Comparison of ENCODE assay signal across 1 cellular context in the genomic region with DNA sequence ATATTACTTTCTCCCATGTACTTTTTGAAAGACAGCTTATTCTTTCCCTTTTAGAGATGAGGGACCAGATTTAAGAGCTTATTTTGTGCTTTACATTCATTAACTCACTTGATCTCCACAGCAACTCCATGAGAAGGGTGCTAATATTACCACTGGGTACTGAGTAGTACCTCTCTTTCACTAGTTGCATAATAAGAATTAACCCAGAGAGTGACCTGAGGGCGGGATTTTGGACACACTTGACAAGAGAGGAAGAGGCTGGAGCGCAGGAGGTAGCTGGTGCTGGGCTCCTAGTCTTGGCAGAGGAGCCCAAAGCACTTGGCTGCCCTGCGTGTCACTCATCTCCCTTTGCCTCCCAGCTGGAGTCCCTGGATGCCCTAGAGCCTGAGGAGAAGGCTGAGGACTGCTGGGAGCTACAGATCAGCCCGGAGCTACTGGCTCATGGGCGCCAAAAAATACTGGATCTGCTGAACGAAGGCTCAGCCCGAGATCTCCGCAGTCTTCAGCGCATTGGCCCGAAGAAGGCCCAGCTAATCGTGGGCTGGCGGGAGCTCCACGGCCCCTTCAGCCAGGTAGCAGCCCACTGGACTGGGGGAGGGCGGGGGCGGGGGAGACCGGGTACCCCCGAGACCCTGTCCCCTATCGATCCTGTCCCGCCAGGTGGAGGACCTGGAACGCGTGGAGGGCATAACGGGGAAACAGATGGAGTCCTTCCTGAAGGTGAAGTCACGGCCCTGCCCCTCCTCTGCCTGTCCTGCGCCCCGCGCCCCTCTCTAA.
TF ChIP-seq lines count a peak whose summit lies in the region.

No MANE protein-coding gene starts in this region.

TF ChIP-seq in HepG2, 621 proteins besides CTCF, POLR2A, EP300 and RAD21 (continues in another document):
- TF ChIP-seq ZNF30 (CRISPR knock-in tag; IDR thresholded peaks at IDR 0.05) = 0 out of 2 replicates have a peak, but pooled peaks have one; percentile 38
- TF ChIP-seq, protein P1, sequence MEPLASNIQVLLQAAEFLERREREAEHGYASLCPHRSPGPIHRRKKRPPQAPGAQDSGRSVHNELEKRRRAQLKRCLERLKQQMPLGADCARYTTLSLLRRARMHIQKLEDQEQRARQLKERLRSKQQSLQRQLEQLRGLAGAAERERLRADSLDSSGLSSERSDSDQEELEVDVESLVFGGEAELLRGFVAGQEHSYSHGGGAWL (CRISPR knock-in tag; IDR thresholded peaks at IDR 0.05) = no peak
- TF ChIP-seq ZNF563 (CRISPR knock-in tag; IDR thresholded peaks at IDR 0.05) = peak; percentile 66; the same call in 1 of the 2 replicates
- TF ChIP-seq SSRP1 (CRISPR knock-in tag; IDR thresholded peaks at IDR 0.05) = 0 out of 2 replicates have a peak, but pooled peaks have one; percentile 94
- no peak for TF ChIP-seq MTA3 (CRISPR knock-in tag; IDR thresholded peaks at IDR 0.05)
- TF ChIP-seq, protein P2, sequence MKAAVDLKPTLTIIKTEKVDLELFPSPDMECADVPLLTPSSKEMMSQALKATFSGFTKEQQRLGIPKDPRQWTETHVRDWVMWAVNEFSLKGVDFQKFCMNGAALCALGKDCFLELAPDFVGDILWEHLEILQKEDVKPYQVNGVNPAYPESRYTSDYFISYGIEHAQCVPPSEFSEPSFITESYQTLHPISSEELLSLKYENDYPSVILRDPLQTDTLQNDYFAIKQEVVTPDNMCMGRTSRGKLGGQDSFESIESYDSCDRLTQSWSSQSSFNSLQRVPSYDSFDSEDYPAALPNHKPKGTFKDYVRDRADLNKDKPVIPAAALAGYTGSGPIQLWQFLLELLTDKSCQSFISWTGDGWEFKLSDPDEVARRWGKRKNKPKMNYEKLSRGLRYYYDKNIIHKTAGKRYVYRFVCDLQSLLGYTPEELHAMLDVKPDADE (CRISPR knock-in tag; IDR thresholded peaks at IDR 0.05) = no peak
- TF ChIP-seq ZNF160 (CRISPR knock-in tag; IDR thresholded peaks at IDR 0.05) = 0 out of 2 replicates have a peak, but pooled peaks have one; percentile 5
- TF ChIP-seq ZNF10 (CRISPR knock-in tag; IDR thresholded peaks at IDR 0.05; ENCODE audit: borderline replicate concordance, low read depth) = no peak
- TF ChIP-seq CBX5 (CRISPR knock-in tag; IDR thresholded peaks at IDR 0.05; ENCODE audit: borderline replicate concordance) = no peak
- TF ChIP-seq MIER3 (CRISPR knock-in tag; IDR thresholded peaks at IDR 0.05; ENCODE audit: borderline replicate concordance) = no peak
- no peak; the same call in 1 of the 2 replicates for TF ChIP-seq ELF1 (CRISPR knock-in tag; IDR thresholded peaks at IDR 0.05)
- no peak for TF ChIP-seq ZNF430 (CRISPR knock-in tag; IDR thresholded peaks at IDR 0.05)
- TF ChIP-seq ZNF446 (CRISPR knock-in tag; IDR thresholded peaks at IDR 0.05) = peak; percentile 82; the same call in 1 of the 2 replicates
- TF ChIP-seq, protein P3, sequence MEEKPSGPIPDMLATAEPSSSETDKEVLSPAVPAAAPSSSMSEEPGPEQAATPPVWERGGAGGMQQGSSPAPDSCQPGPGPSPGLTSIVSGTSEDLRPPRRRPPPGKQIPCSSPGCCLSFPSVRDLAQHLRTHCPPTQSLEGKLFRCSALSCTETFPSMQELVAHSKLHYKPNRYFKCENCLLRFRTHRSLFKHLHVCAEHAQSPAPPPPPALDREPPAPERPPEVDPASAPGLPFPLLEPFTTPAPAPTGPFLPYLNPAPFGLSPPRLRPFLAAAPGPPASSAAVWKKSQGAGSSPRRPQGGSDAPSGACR (CRISPR knock-in tag; IDR thresholded peaks at IDR 0.05) = peak; percentile 84
- TF ChIP-seq ZNF20 (CRISPR knock-in tag; IDR thresholded peaks at IDR 0.05) = no peak
- no peak for TF ChIP-seq ZBTB42 (CRISPR knock-in tag; IDR thresholded peaks at IDR 0.05)
- no peak for TF ChIP-seq SMARCC2 (IDR thresholded peaks at IDR 0.05)
- TF ChIP-seq, protein P4, sequence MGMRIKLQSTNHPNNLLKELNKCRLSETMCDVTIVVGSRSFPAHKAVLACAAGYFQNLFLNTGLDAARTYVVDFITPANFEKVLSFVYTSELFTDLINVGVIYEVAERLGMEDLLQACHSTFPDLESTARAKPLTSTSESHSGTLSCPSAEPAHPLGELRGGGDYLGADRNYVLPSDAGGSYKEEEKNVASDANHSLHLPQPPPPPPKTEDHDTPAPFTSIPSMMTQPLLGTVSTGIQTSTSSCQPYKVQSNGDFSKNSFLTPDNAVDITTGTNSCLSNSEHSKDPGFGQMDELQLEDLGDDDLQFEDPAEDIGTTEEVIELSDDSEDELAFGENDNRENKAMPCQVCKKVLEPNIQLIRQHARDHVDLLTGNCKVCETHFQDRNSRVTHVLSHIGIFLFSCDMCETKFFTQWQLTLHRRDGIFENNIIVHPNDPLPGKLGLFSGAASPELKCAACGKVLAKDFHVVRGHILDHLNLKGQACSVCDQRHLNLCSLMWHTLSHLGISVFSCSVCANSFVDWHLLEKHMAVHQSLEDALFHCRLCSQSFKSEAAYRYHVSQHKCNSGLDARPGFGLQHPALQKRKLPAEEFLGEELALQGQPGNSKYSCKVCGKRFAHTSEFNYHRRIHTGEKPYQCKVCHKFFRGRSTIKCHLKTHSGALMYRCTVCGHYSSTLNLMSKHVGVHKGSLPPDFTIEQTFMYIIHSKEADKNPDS (CRISPR knock-in tag; IDR thresholded peaks at IDR 0.05) = 0 out of 2 replicates have a peak, but pooled peaks have one; percentile 24
- TF ChIP-seq ONECUT2 (CRISPR knock-in tag; IDR thresholded peaks at IDR 0.05) = 0 out of 2 replicates have a peak, but pooled peaks have one; percentile 27
- peak; percentile 11; the same call in 1 of the 2 replicates for TF ChIP-seq EEA1 (CRISPR knock-in tag; IDR thresholded peaks at IDR 0.05; ENCODE audit: borderline replicate concordance)
- no peak for TF ChIP-seq KMT2B (CRISPR knock-in tag; IDR thresholded peaks at IDR 0.05)
- TF ChIP-seq, protein P5, sequence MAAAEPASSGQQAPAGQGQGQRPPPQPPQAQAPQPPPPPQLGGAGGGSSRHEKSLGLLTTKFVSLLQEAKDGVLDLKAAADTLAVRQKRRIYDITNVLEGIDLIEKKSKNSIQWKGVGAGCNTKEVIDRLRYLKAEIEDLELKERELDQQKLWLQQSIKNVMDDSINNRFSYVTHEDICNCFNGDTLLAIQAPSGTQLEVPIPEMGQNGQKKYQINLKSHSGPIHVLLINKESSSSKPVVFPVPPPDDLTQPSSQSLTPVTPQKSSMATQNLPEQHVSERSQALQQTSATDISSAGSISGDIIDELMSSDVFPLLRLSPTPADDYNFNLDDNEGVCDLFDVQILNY (CRISPR knock-in tag; conservative IDR thresholded peaks at IDR 0.05) = no peak
- TF ChIP-seq TAF15 (IDR thresholded peaks at IDR 0.05; ENCODE audit: low read depth, low read length, poor library complexity, severe bottlenecking) = peak; percentile 28
- peak; percentile 31; the same call in 1 of the 2 replicates for TF ChIP-seq CEBPG (CRISPR knock-in tag; IDR thresholded peaks at IDR 0.05)
- TF ChIP-seq, protein P6, sequence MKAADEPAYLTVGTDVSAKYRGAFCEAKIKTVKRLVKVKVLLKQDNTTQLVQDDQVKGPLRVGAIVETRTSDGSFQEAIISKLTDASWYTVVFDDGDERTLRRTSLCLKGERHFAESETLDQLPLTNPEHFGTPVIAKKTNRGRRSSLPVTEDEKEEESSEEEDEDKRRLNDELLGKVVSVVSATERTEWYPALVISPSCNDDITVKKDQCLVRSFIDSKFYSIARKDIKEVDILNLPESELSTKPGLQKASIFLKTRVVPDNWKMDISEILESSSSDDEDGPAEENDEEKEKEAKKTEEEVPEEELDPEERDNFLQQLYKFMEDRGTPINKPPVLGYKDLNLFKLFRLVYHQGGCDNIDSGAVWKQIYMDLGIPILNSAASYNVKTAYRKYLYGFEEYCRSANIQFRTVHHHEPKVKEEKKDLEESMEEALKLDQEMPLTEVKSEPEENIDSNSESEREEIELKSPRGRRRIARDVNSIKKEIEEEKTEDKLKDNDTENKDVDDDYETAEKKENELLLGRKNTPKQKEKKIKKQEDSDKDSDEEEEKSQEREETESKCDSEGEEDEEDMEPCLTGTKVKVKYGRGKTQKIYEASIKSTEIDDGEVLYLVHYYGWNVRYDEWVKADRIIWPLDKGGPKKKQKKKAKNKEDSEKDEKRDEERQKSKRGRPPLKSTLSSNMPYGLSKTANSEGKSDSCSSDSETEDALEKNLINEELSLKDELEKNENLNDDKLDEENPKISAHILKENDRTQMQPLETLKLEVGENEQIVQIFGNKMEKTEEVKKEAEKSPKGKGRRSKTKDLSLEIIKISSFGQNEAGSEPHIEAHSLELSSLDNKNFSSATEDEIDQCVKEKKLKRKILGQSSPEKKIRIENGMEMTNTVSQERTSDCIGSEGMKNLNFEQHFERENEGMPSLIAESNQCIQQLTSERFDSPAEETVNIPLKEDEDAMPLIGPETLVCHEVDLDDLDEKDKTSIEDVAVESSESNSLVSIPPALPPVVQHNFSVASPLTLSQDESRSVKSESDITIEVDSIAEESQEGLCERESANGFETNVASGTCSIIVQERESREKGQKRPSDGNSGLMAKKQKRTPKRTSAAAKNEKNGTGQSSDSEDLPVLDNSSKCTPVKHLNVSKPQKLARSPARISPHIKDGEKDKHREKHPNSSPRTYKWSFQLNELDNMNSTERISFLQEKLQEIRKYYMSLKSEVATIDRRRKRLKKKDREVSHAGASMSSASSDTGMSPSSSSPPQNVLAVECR (CRISPR knock-in tag; IDR thresholded peaks at IDR 0.05; ENCODE audit: borderline replicate concordance) = no peak
- TF ChIP-seq, protein P7, sequence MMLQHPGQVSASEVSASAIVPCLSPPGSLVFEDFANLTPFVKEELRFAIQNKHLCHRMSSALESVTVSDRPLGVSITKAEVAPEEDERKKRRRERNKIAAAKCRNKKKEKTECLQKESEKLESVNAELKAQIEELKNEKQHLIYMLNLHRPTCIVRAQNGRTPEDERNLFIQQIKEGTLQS (CRISPR knock-in tag; IDR thresholded peaks at IDR 0.05) = no peak
- no peak for TF ChIP-seq NCOA2 (CRISPR knock-in tag; IDR thresholded peaks at IDR 0.05)
- TF ChIP-seq, protein P8, sequence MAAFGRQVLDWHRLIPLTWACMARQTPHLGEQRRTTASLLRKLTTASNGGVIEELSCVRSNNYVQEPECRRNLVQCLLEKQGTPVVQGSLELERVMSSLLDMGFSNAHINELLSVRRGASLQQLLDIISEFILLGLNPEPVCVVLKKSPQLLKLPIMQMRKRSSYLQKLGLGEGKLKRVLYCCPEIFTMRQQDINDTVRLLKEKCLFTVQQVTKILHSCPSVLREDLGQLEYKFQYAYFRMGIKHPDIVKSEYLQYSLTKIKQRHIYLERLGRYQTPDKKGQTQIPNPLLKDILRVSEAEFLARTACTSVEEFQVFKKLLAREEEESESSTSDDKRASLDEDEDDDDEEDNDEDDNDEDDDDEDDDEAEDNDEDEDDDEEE (CRISPR knock-in tag; IDR thresholded peaks at IDR 0.05) = peak; percentile 80; the same call in 1 of the 2 replicates
- TF ChIP-seq, protein P9, sequence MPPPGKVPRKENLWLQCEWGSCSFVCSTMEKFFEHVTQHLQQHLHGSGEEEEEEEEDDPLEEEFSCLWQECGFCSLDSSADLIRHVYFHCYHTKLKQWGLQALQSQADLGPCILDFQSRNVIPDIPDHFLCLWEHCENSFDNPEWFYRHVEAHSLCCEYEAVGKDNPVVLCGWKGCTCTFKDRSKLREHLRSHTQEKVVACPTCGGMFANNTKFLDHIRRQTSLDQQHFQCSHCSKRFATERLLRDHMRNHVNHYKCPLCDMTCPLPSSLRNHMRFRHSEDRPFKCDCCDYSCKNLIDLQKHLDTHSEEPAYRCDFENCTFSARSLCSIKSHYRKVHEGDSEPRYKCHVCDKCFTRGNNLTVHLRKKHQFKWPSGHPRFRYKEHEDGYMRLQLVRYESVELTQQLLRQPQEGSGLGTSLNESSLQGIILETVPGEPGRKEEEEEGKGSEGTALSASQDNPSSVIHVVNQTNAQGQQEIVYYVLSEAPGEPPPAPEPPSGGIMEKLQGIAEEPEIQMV (CRISPR knock-in tag; IDR thresholded peaks at IDR 0.05; ENCODE audit: low read depth) = no peak; the same call in 1 of the 2 replicates
- TF ChIP-seq JUND (CRISPR knock-in tag; IDR thresholded peaks at IDR 0.05) = no peak
- TF ChIP-seq TARDBP (CRISPR knock-in tag; IDR thresholded peaks at IDR 0.05) = 0 out of 2 replicates have a peak, but pooled peaks have one; percentile 37
- TF ChIP-seq, protein P10, sequence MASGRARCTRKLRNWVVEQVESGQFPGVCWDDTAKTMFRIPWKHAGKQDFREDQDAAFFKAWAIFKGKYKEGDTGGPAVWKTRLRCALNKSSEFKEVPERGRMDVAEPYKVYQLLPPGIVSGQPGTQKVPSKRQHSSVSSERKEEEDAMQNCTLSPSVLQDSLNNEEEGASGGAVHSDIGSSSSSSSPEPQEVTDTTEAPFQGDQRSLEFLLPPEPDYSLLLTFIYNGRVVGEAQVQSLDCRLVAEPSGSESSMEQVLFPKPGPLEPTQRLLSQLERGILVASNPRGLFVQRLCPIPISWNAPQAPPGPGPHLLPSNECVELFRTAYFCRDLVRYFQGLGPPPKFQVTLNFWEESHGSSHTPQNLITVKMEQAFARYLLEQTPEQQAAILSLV (CRISPR knock-in tag; IDR thresholded peaks at IDR 0.05; ENCODE audit: borderline replicate concordance) = peak; percentile 30; the same call in 1 of the 2 replicates
- no peak for TF ChIP-seq MAZ (IDR thresholded peaks at IDR 0.05; ENCODE audit: borderline replicate concordance, low read depth, low read length)
- TF ChIP-seq MAZ (CRISPR knock-in tag; IDR thresholded peaks at IDR 0.05; ENCODE audit: low read depth) = no peak
- TF ChIP-seq ZNF33A (CRISPR knock-in tag; IDR thresholded peaks at IDR 0.05; ENCODE audit: borderline replicate concordance) = 0 out of 2 replicates have a peak, but pooled peaks have one; percentile 14
- TF ChIP-seq PCBP1 (IDR thresholded peaks at IDR 0.05; ENCODE audit: borderline replicate concordance, low read depth, low read length) = peak; percentile 67; the same call in 1 of the 2 replicates
- no peak for TF ChIP-seq ZBTB7B (CRISPR knock-in tag; IDR thresholded peaks at IDR 0.05)
- no peak for TF ChIP-seq SP140L (CRISPR knock-in tag; IDR thresholded peaks at IDR 0.05; ENCODE audit: borderline replicate concordance)
- TF ChIP-seq, protein P11, sequence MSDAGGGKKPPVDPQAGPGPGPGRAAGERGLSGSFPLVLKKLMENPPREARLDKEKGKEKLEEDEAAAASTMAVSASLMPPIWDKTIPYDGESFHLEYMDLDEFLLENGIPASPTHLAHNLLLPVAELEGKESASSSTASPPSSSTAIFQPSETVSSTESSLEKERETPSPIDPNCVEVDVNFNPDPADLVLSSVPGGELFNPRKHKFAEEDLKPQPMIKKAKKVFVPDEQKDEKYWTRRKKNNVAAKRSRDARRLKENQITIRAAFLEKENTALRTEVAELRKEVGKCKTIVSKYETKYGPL (CRISPR knock-in tag; IDR thresholded peaks at IDR 0.05) = peak; percentile 56; the same call in 1 of the 2 replicates
- no peak for TF ChIP-seq NR2C2 (CRISPR knock-in tag; IDR thresholded peaks at IDR 0.05; ENCODE audit: borderline replicate concordance)
- TF ChIP-seq, protein P12, sequence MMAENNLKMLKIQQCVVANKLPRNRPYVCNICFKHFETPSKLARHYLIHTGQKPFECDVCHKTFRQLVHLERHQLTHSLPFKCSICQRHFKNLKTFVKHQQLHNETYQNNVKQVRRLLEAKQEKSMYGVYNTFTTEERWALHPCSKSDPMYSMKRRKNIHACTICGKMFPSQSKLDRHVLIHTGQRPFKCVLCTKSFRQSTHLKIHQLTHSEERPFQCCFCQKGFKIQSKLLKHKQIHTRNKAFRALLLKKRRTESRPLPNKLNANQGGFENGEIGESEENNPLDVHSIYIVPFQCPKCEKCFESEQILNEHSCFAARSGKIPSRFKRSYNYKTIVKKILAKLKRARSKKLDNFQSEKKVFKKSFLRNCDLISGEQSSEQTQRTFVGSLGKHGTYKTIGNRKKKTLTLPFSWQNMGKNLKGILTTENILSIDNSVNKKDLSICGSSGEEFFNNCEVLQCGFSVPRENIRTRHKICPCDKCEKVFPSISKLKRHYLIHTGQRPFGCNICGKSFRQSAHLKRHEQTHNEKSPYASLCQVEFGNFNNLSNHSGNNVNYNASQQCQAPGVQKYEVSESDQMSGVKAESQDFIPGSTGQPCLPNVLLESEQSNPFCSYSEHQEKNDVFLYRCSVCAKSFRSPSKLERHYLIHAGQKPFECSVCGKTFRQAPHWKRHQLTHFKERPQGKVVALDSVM (CRISPR knock-in tag; IDR thresholded peaks at IDR 0.05) = no peak
- TF ChIP-seq ZNF674 (CRISPR knock-in tag; IDR thresholded peaks at IDR 0.05; ENCODE audit: low read depth) = no peak
